ENCODE assay signal across 10 cellular contexts in genomic region chr15:69648215-69648614, GRCh38.
A peak's percentile ranks its signal among the peaks of the same experiment; 100 is the strongest.
DNase-seq lines count a peak whose midpoint lies in the region; ATAC-seq and TF ChIP-seq lines count a peak whose summit lies in the region.
"Had no signal": no experiment of that assay in that cellular context is flagged by ENCODE, and none has a peak within 500 bp of the region (broad histone marks: within the 10 kb centered on the region; RNA-seq: fewer than 3 reads in every experiment).

No MANE protein-coding gene starts in this region.

- H3K27ac Mint-ChIP-seq in stimulated activated naive B cell treated with anti-CD40 and anti-IgM and Interleukin-4, amounts not matched to agents 10 μg/mL and 1 μg/mL and 100 μg/mL, for 72 hours: no peak overlapping the region
- H3K27ac Mint-ChIP-seq in activated CD8-positive, alpha-beta T cell treated with anti-CD3 and anti-CD28 coated beads for 36 hours: no peak overlapping the region

- no peak for TF ChIP-seq CTCF in activated CD8-positive, alpha-beta T cell treated with anti-CD3 and anti-CD28 coated beads for 36 hours (IDR thresholded peaks at IDR 0.05)

- no peak overlapping the region for H3K4me3 Mint-ChIP-seq in stimulated activated naive B cell treated with anti-CD40 and anti-IgM and Interleukin-4, amounts not matched to agents 10 μg/mL and 1 μg/mL and 100 μg/mL, for 72 hours
- H3K4me3 Mint-ChIP-seq in activated CD8-positive, alpha-beta T cell treated with anti-CD3 and anti-CD28 coated beads for 36 hours: no peak overlapping the region
- H3K4me3 Mint-ChIP-seq: neural crest cell had no signal

- no peaks in the 10 kb centered on the region for H3K4me1 Mint-ChIP-seq in stimulated activated naive B cell treated with anti-CD40 and anti-IgM and Interleukin-4, amounts not matched to agents 10 μg/mL and 1 μg/mL and 100 μg/mL, for 72 hours
- peaks cover 8% of the 10 kb centered on the region for H3K4me1 Mint-ChIP-seq in activated CD8-positive, alpha-beta T cell treated with anti-CD3 and anti-CD28 coated beads for 36 hours (ENCODE audit: low read depth)

- no peaks in the 10 kb centered on the region for H3K9me3 Mint-ChIP-seq in stimulated activated naive B cell treated with anti-CD40 and anti-IgM and Interleukin-4, amounts not matched to agents 10 μg/mL and 1 μg/mL and 100 μg/mL, for 72 hours
- H3K9me3 Mint-ChIP-seq in activated CD8-positive, alpha-beta T cell treated with anti-CD3 and anti-CD28 coated beads for 36 hours: no peaks in the 10 kb centered on the region
- H3K9me3 Mint-ChIP-seq: neural crest cell had no signal

- CTCF ChIA-PET in activated CD8-positive, alpha-beta T cell treated with anti-CD3 and anti-CD28 coated beads for 36 hours (lab: Charles Lee): no interaction called here

- peak; percentile 21; the same call in 2 of the 3 replicates for ATAC-seq in SK-N-SH treated with all-trans-retinoic acid at 6 μM for 48 hours
- no peak for ATAC-seq in GM18520 (IDR thresholded peaks at IDR 0.05; ENCODE audit: unreplicated experiment)
- ATAC-seq in HG03135 (IDR thresholded peaks at IDR 0.05; ENCODE audit: unreplicated experiment): no peak
- no peak for ATAC-seq in stimulated activated naive B cell treated with anti-CD40 and anti-IgM and Interleukin-4, amounts not matched to agents 10 μg/mL and 1 μg/mL and 100 μg/mL, for 72 hours (replicated peaks)
- no peak for ATAC-seq in activated CD8-positive, alpha-beta T cell treated with anti-CD3 and anti-CD28 coated beads for 36 hours

- intact Hi-C loops in activated CD8-positive, alpha-beta T cell treated with anti-CD3 and anti-CD28 coated beads for 36 hours (cut with micrococcal nuclease): no loop called here

- H3K27me3 Mint-ChIP-seq in stimulated activated naive B cell treated with anti-CD40 and anti-IgM and Interleukin-4, amounts not matched to agents 10 μg/mL and 1 μg/mL and 100 μg/mL, for 72 hours: peaks cover 34 to 65% of the 10 kb centered on the region in 2 donors
- H3K27me3 Mint-ChIP-seq in activated CD8-positive, alpha-beta T cell treated with anti-CD3 and anti-CD28 coated beads for 36 hours: peaks cover 9% of the 10 kb centered on the region

- no peaks in the 10 kb centered on the region for H3K36me3 Mint-ChIP-seq in stimulated activated naive B cell treated with anti-CD40 and anti-IgM and Interleukin-4, amounts not matched to agents 10 μg/mL and 1 μg/mL and 100 μg/mL, for 72 hours
- no peaks in the 10 kb centered on the region for H3K36me3 Mint-ChIP-seq in activated CD8-positive, alpha-beta T cell treated with anti-CD3 and anti-CD28 coated beads for 36 hours (ENCODE audit: low read depth)

- POLR2A ChIA-PET in activated CD8-positive, alpha-beta T cell treated with anti-CD3 and anti-CD28 coated beads for 36 hours (lab: Charles Lee): no interaction called here

- peak; percentile 37 for DNase-seq in DMS53 treated with DMSO at 0.1 percent for 48 hours (lab: John Stamatoyannopoulos, UW; ENCODE audit: unreplicated experiment)
- peak; percentile 93 for DNase-seq in NCI-H1105 treated with DMSO at 0.1 percent for 48 hours (lab: John Stamatoyannopoulos, UW)
- peak; percentile 8 for DNase-seq in middle frontal gyrus (ENCODE audit: extremely low spot score, low spot score)
- no peak for DNase-seq in stimulated activated naive B cell treated with anti-CD40 and anti-IgM and Interleukin-4, amounts not matched to agents 10 μg/mL and 1 μg/mL and 100 μg/mL, for 72 hours
- DNase-seq in activated CD8-positive, alpha-beta T cell treated with anti-CD3 and anti-CD28 coated beads for 36 hours: no peak
- DNase-seq: stimulated activated CD4-positive, alpha-beta T cell treated with anti-CD3 and anti-CD28 coated beads, Interleukin-12 subunit alpha, Interleukin-12 subunit beta, amount 100 ng/mL, for 4 hours had no signal

TF ChIP-seq in SK-N-SH treated with all-trans-retinoic acid at 6 μM for 48 hours, 23 proteins besides CTCF, POLR2A, EP300 and RAD21:
- TF ChIP-seq SNAI2 (CRISPR knock-in tag; IDR thresholded peaks at IDR 0.05) (no peak), TOX (CRISPR knock-in tag; IDR thresholded peaks at IDR 0.05; ENCODE audit: borderline replicate concordance) (no peak), ZFP3 (CRISPR knock-in tag; IDR thresholded peaks at IDR 0.05) (no peak), TSHZ2 (CRISPR knock-in tag; IDR thresholded peaks at IDR 0.05) (no peak), ZNF565 (CRISPR knock-in tag; conservative IDR thresholded peaks at IDR 0.05; ENCODE audit: low read depth) (no peak), TCF4 (CRISPR knock-in tag; IDR thresholded peaks at IDR 0.05; ENCODE audit: borderline replicate concordance) (no peak), RARB (CRISPR knock-in tag; IDR thresholded peaks at IDR 0.05) (no peak), ESRRG (CRISPR knock-in tag; IDR thresholded peaks at IDR 0.05) (no peak), ZNF8 (CRISPR knock-in tag; IDR thresholded peaks at IDR 0.05) (no peak), CSRNP3 (CRISPR knock-in tag; IDR thresholded peaks at IDR 0.05) (no peak), ZC3H10 (CRISPR knock-in tag; IDR thresholded peaks at IDR 0.05) (no peak), ZNF70 (CRISPR knock-in tag; IDR thresholded peaks at IDR 0.05) (no peak)
- TF ChIP-seq, protein P1, sequence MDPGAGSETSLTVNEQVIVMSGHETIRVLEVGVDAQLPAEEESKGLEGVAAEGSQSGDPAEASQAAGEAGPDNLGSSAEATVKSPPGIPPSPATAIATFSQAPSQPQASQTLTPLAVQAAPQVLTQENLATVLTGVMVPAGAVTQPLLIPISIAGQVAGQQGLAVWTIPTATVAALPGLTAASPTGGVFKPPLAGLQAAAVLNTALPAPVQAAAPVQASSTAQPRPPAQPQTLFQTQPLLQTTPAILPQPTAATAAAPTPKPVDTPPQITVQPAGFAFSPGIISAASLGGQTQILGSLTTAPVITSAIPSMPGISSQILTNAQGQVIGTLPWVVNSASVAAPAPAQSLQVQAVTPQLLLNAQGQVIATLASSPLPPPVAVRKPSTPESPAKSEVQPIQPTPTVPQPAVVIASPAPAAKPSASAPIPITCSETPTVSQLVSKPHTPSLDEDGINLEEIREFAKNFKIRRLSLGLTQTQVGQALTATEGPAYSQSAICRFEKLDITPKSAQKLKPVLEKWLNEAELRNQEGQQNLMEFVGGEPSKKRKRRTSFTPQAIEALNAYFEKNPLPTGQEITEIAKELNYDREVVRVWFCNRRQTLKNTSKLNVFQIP (CRISPR knock-in tag; IDR thresholded peaks at IDR 0.05; ENCODE audit: borderline replicate concordance, low read depth): no peak

Comparison
In these comparisons a context has a peak if more than half of its experiments do, and no peak if none do; other contexts are left out.
1. DNase-seq: peak in DMS53 treated with DMSO at 0.1 percent for 48 hours (single experiment), NCI-H1105 treated with DMSO at 0.1 percent for 48 hours (single experiment) and middle frontal gyrus (single experiment); none in stimulated activated naive B cell treated with anti-CD40 and anti-IgM and Interleukin-4, amounts not matched to agents 10 μg/mL and 1 μg/mL and 100 μg/mL, for 72 hours (single experiment) and activated CD8-positive, alpha-beta T cell treated with anti-CD3 and anti-CD28 coated beads for 36 hours (single experiment).